ENCODE assay signal across 18 cellular contexts in genomic region chr11:9878936-9879335, GRCh38.
DNase-seq lines count a peak whose midpoint lies in the region; ATAC-seq, FAIRE-seq and TF ChIP-seq lines count a peak whose summit lies in the region.
"Had no signal": no experiment of that assay in that cellular context is flagged by ENCODE, and none has a peak within 500 bp of the region (broad histone marks: within the 10 kb centered on the region; RNA-seq: fewer than 3 reads in every experiment).

No MANE protein-coding gene starts in this region.

- FAIRE-seq in K562 (lab: Jason Lieb, UNC) (no peak), small intestine (lab: Jason Lieb, UNC) (no peak)
- FAIRE-seq: GM12878, H54 had no signal

- TF ChIP-seq CTCF in AG10803 (conservative IDR thresholded peaks at IDR 0.05; ENCODE audit: low read length) (no peak), K562 (IDR thresholded peaks at IDR 0.05 in 2 of 3, conservative IDR thresholded peaks at IDR 0.05 in 1 of 3; ENCODE audit: insufficient read depth in 2 of 3, low read depth in 1 of 3, low read length in 3 of 3) (no peak)

- no peaks in the 10 kb centered on the region for H3K27me3 ChIP-seq in Karpas-422 (ENCODE audit: low read length)
- H3K27me3 ChIP-seq in K562 (ENCODE audit: control insufficient read depth in 2 of 2, insufficient read depth in 2 of 2, low read length in 2 of 2), result peaks cover 0 to 4% of the 10 kb centered on the region in 2 experiments; a peak in 2 of 5 replicates
- no peaks in the 10 kb centered on the region for H3K27me3 ChIP-seq in small intestine (ENCODE audit: control insufficient read depth in 2 of 2, insufficient read depth in 2 of 2, low read length in 2 of 2)

- H3K4me3 ChIP-seq in AG10803 (ENCODE audit: low read length) (no peak overlapping the region), Karpas-422 (ENCODE audit: low read length) (no peak overlapping the region), K562 (no peak overlapping the region), small intestine (ENCODE audit: low read depth in 1 of 2, low read length in 2 of 2) (no peak overlapping the region)
- H3K4me3 ChIP-seq: GM12878, GM23248 had no signal

- no peak for ATAC-seq in K562
- ATAC-seq: GM12878 had no signal

- intact Hi-C loops in K562 (cut with micrococcal nuclease), result no loop called here

- no peak for TF ChIP-seq RAD21 in K562 (CRISPR knock-in tag; conservative IDR thresholded peaks at IDR 0.05 in 1 of 2, IDR thresholded peaks at IDR 0.05 in 1 of 2)

- H3K9ac ChIP-seq in Karpas-422 (ENCODE audit: low read length) (no peak overlapping the region), K562 (ENCODE audit: insufficient read depth in 1 of 2, low read depth in 2 of 2, low read length in 2 of 2) (no peak overlapping the region)
- H3K9ac ChIP-seq: GM23248 had no signal

- no peaks in the 10 kb centered on the region for H3K9me1 ChIP-seq in K562 (ENCODE audit: control insufficient read depth, insufficient read depth, low read length)

- no peak for TF ChIP-seq POLR2A in K562 (conservative IDR thresholded peaks at IDR 0.05)

- H3K4me2 ChIP-seq in Karpas-422 (ENCODE audit: low read depth, low read length, poor library complexity, severe bottlenecking), result no peak overlapping the region
- H3K4me2 ChIP-seq in K562 (ENCODE audit: insufficient read depth, low read length), result no peak overlapping the region

- in situ Hi-C loops in K562 (cut with MboI), result no loop called here

- H3K4me1 ChIP-seq in Karpas-422 (ENCODE audit: low read length) (no peaks in the 10 kb centered on the region), K562 (replicated peaks in 1 of 2; ENCODE audit: control insufficient read depth in 2 of 2, insufficient read depth in 2 of 2, low read length in 2 of 2) (peaks cover 0 to 4% of the 10 kb centered on the region in 2 experiments; a peak in 1 of 5 replicates), small intestine (ENCODE audit: control insufficient read depth in 2 of 2, insufficient read depth in 1 of 2, low read depth in 1 of 2, low read length in 1 of 2) (no peaks in the 10 kb centered on the region)

- CTCF ChIA-PET in K562 (lab: Yijun Ruan, JAX; ENCODE audit: low intra/inter-chr PET ratio), result no interaction called here

- no peaks in the 10 kb centered on the region for H3K9me2 ChIP-seq in Karpas-422 (replicated peaks; ENCODE audit: insufficient read depth, low read length)

- BruUV-seq in K562 (replicated peaks; lab: Mats Ljungman, UMichigan), result no TSS peak

- H3K27ac ChIP-seq in Karpas-422 (ENCODE audit: low read length) (no peak overlapping the region), K562 (ENCODE audit: extremely low read depth, low read depth, low read length) (no peak overlapping the region), small intestine (ENCODE audit: low read depth in 1 of 2, low read length in 1 of 2) (no peak overlapping the region)
- H3K27ac ChIP-seq: C4-2B, GM23248, HL-60 had no signal

- POLR2A ChIA-PET in K562 (lab: Yijun Ruan, JAX), result interaction anchor here (1.0 kb wide), 1 partner anchor 10 kb away, joined by 5 read pairs; no protein-coding TSS in a partner anchor

- H3K79me2 ChIP-seq in Karpas-422 (ENCODE audit: low read length) (no peaks in the 10 kb centered on the region), K562 (ENCODE audit: control insufficient read depth, insufficient read depth, low read length) (no peaks in the 10 kb centered on the region)

- H2AFZ ChIP-seq in Karpas-422 (ENCODE audit: low read length) (no peak overlapping the region), K562 (ENCODE audit: low read depth, low read length) (no peak overlapping the region)
- H2AFZ ChIP-seq: GM23248 had no signal

- DNase-seq in AG10803 (ENCODE audit: low read depth) (peak; percentile 26), Karpas-422 (peak; percentile 37), K562 (ENCODE audit: extremely low read depth in 1 of 4, low spot score in 3 of 4) (no peak), small intestine (peak; percentile 17), HuH-7.5 (ENCODE audit: low spot score) (no peak), DMS114 treated with DMSO at 0.1 percent for 48 hours (lab: John Stamatoyannopoulos, UW; ENCODE audit: unreplicated experiment) (no peak), dedifferentiated amniotic fluid mesenchymal stem cell (ENCODE audit: extremely low spot score) (no peak)
- DNase-seq: ACHN; AML-193; CD4-positive, alpha-beta T cell; DMS79 treated with DMSO at 0.1 percent for 48 hours; GM23248; HCEC 1CT; KG1 had no signal

- no peak for TF ChIP-seq EP300 in K562 (IDR thresholded peaks at IDR 0.05; ENCODE audit: low read length)

- H3K9me3 ChIP-seq in Karpas-422 (ENCODE audit: low read length) (no peaks in the 10 kb centered on the region), K562 (replicated peaks; ENCODE audit: control insufficient read depth, insufficient read depth, low read depth, low read length) (no peaks in the 10 kb centered on the region), small intestine (ENCODE audit: control insufficient read depth, low read depth) (no peaks in the 10 kb centered on the region)

- H3K36me3 ChIP-seq in Karpas-422 (ENCODE audit: insufficient read depth, low read length) (no peaks in the 10 kb centered on the region), K562 (ENCODE audit: control insufficient read depth, insufficient read depth, low read length) (no peaks in the 10 kb centered on the region), small intestine (ENCODE audit: control insufficient read depth in 2 of 2, insufficient read depth in 2 of 2, low read length in 2 of 2) (no peaks in the 10 kb centered on the region)

- 16% methylated on average over 2 of the region's 2 CpGs for WGBS in K562 (ENCODE audit: insufficient coverage, low coverage, missing lambda C conversion rate)
- WGBS in small intestine, 3 donors, result 58 to 78% (median 59%) methylated on average over 2 of the region's 2 CpGs

- no peaks in the 10 kb centered on the region for H4K20me1 ChIP-seq in Karpas-422 (ENCODE audit: insufficient read depth, low read depth, low read length)
- H4K20me1 ChIP-seq in K562 (replicated peaks; ENCODE audit: control insufficient read depth, insufficient read depth, low read length), result no peaks in the 10 kb centered on the region

TF ChIP-seq in K562, 482 proteins besides CTCF, POLR2A, EP300 and RAD21:
- TF ChIP-seq ZNF316 (IDR thresholded peaks at IDR 0.05) (peak; percentile 40), SRF (CRISPR knock-in tag; IDR thresholded peaks at IDR 0.05) (no peak), COPS2 (conservative IDR thresholded peaks at IDR 0.05) (no peak), DACH1 (IDR thresholded peaks at IDR 0.05; ENCODE audit: partially characterized antibody) (no peak), NR4A1 (CRISPR knock-in tag; IDR thresholded peaks at IDR 0.05) (no peak), NR4A1 (tag; IDR thresholded peaks at IDR 0.05) (no peak)
- TF ChIP-seq, protein P1, sequence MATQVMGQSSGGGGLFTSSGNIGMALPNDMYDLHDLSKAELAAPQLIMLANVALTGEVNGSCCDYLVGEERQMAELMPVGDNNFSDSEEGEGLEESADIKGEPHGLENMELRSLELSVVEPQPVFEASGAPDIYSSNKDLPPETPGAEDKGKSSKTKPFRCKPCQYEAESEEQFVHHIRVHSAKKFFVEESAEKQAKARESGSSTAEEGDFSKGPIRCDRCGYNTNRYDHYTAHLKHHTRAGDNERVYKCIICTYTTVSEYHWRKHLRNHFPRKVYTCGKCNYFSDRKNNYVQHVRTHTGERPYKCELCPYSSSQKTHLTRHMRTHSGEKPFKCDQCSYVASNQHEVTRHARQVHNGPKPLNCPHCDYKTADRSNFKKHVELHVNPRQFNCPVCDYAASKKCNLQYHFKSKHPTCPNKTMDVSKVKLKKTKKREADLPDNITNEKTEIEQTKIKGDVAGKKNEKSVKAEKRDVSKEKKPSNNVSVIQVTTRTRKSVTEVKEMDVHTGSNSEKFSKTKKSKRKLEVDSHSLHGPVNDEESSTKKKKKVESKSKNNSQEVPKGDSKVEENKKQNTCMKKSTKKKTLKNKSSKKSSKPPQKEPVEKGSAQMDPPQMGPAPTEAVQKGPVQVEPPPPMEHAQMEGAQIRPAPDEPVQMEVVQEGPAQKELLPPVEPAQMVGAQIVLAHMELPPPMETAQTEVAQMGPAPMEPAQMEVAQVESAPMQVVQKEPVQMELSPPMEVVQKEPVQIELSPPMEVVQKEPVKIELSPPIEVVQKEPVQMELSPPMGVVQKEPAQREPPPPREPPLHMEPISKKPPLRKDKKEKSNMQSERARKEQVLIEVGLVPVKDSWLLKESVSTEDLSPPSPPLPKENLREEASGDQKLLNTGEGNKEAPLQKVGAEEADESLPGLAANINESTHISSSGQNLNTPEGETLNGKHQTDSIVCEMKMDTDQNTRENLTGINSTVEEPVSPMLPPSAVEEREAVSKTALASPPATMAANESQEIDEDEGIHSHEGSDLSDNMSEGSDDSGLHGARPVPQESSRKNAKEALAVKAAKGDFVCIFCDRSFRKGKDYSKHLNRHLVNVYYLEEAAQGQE (CRISPR knock-in tag; IDR thresholded peaks at IDR 0.05; ENCODE audit: low read depth), result no peak

Comparison
In these comparisons a context has a peak if more than half of its experiments do, and no peak if none do; other contexts are left out.
1. DNase-seq: peak in AG10803 (single experiment), Karpas-422 (single experiment) and small intestine (single experiment); none in K562 (0 of 4), HuH-7.5 (single experiment), DMS114 treated with DMSO at 0.1 percent for 48 hours (single experiment) and dedifferentiated amniotic fluid mesenchymal stem cell (single experiment).